ENCODE assay signal across 1 cellular context in genomic region chr11:32288276-32288675, GRCh38.
TF ChIP-seq lines count a peak whose summit lies in the region.

No MANE protein-coding gene starts in this region.

TF ChIP-seq in K562, 482 proteins besides CTCF, POLR2A, EP300 and RAD21 (continued from another document):
- TF ChIP-seq BCLAF1 (IDR thresholded peaks at IDR 0.05; ENCODE audit: borderline replicate concordance in 1 of 2, control insufficient read depth in 1 of 2, low read depth in 2 of 2, low read length in 1 of 2), result no peak
- no peak for TF ChIP-seq SMARCA5 (IDR thresholded peaks at IDR 0.05)
- no peak for TF ChIP-seq RCOR1 (IDR thresholded peaks at IDR 0.05; ENCODE audit: borderline replicate concordance in 1 of 2, low read depth in 2 of 2, low read length in 2 of 2)
- TF ChIP-seq BCOR (IDR thresholded peaks at IDR 0.05), result no peak
